8 cellular contexts compared by ENCODE assay signal in the genomic region with DNA sequence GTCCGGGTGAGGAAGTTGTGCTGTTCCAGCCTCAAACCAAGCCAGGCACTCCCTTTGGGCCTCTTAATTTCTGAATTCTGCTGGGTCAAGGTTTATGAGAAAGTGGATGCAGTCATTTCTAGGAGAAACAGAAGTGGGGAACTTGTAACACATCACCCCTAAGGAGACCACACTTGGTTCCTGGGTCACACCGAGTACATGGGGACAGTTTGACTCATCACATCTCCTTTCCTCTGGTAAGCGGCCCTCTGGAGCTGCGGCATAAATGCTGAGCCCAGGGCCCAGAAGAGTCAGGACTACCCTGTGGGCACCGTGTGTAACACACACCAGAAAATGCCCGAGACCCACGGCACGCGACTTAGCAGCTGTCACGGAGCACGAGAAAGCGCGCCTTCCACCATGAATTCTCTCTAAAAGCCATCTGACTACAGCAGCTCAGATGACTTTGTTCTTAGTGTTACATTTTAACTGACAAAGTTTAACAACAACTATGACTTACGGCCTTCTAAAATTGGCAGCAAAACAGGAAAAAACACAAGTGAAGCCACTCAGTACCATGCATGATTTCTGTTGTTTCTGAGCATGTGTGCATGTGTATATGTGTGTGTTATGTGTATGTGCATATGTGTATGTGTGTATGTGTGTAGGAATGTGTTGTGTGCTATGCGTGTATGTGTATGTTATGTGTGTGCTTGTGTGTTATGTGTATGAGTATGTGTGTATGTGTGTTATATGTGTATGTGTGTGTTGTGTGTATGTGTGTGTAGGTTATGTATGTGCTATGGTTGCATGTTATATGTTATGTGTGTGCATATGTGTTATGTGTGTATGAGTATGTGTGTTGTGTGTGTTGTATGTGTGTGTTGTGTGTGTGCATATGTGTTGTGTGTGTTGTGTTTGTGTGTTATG. TPM values are rescaled to one million over a fixed set of nuclear protein-coding genes. Genes with fewer than 3 reads are reported as not detected.
DNase-seq lines count a peak whose midpoint lies in the region; ATAC-seq, FAIRE-seq and TF ChIP-seq lines count a peak whose summit lies in the region.

No MANE protein-coding gene starts in this region.

- intact Hi-C loops in activated CD8-positive, alpha-beta T cell treated with anti-CD3 and anti-CD28 coated beads for 36 hours (cut with micrococcal nuclease): loop anchor here (5.0 to 10.0 kb wide), 4 partner anchors 61 to 581 kb away; partner anchors contain the start of gene IRF2BP2
- intact Hi-C loops in pancreas (cut with DNase I): loop anchor here in 2 of 3 donors (5.0 to 10.0 kb wide), 2 partner anchors 116 to 473 kb away; no protein-coding TSS in a partner anchor

- no peaks in the 10 kb centered on the region for H3K9me3 Mint-ChIP-seq in activated CD8-positive, alpha-beta T cell treated with anti-CD3 and anti-CD28 coated beads for 36 hours
- H3K9me3 Mint-ChIP-seq in CD8-positive, alpha-beta memory T cell: no peaks in the 10 kb centered on the region

- H3K27ac Mint-ChIP-seq in activated CD8-positive, alpha-beta T cell treated with anti-CD3 and anti-CD28 coated beads for 36 hours: no peak overlapping the region
- H3K27ac Mint-ChIP-seq in CD8-positive, alpha-beta memory T cell: peak overlapping the region in 3 of 8 donors; percentile 2 to 68 (median 7)

- no peak overlapping the region for H3K4me3 ChIP-seq in pancreas
- no peak overlapping the region for H3K4me3 ChIP-seq in CD8-positive, alpha-beta memory T cell (ENCODE audit: low read length)

- no peaks in the 10 kb centered on the region for H3K27me3 ChIP-seq in pancreas
- no peaks in the 10 kb centered on the region for H3K27me3 ChIP-seq in CD8-positive, alpha-beta memory T cell (ENCODE audit: insufficient read depth, low read length, poor library complexity, severe bottlenecking)

- 62 to 74% methylated on average over 15 of the region's 15 CpGs for WGBS in pancreas, 2 donors

- CTCF ChIA-PET in activated CD8-positive, alpha-beta T cell treated with anti-CD3 and anti-CD28 coated beads for 36 hours (lab: Charles Lee): no interaction called here
- CTCF ChIA-PET in CD8-positive, alpha-beta memory T cell (lab: Charles Lee): interaction anchor here (1.0 kb wide), 1 partner anchor 480 kb away, joined by 3 read pairs; no protein-coding TSS in a partner anchor

- no peak for TF ChIP-seq CTCF in activated CD8-positive, alpha-beta T cell treated with anti-CD3 and anti-CD28 coated beads for 36 hours (IDR thresholded peaks at IDR 0.05)
- TF ChIP-seq CTCF in pancreas (IDR thresholded peaks at IDR 0.05): no peak

- H3K36me3 ChIP-seq in pancreas: no peaks in the 10 kb centered on the region
- no peaks in the 10 kb centered on the region for H3K36me3 ChIP-seq in CD8-positive, alpha-beta memory T cell (ENCODE audit: insufficient read depth, low read length)

- POLR2A ChIA-PET in activated CD8-positive, alpha-beta T cell treated with anti-CD3 and anti-CD28 coated beads for 36 hours (lab: Charles Lee): interaction anchor here (0.8 to 1.9 kb wide), 5 partner anchors 63 to 467 kb away, joined by 3 to 9 read pairs (median 4); partner anchors contain the start of gene IRF2BP2
- POLR2A ChIA-PET in CD8-positive, alpha-beta memory T cell (lab: Charles Lee): interaction anchor here (0.6 kb wide), 1 partner anchor 62 kb away, joined by 3 read pairs; no protein-coding TSS in a partner anchor

- peaks cover 33% of the 10 kb centered on the region for H3K4me1 Mint-ChIP-seq in activated CD8-positive, alpha-beta T cell treated with anti-CD3 and anti-CD28 coated beads for 36 hours (ENCODE audit: low read depth)
- H3K4me1 Mint-ChIP-seq in CD8-positive, alpha-beta memory T cell: peaks cover 23 to 29% (median 28%) of the 10 kb centered on the region in 3 donors

- H3K4me1 ChIP-seq in pancreas: peaks cover 37 to 60% (median 59%) of the 10 kb centered on the region in 3 donors
- H3K4me1 ChIP-seq in CD8-positive, alpha-beta memory T cell (ENCODE audit: insufficient read depth, low read length): peaks cover 16% of the 10 kb centered on the region

- peak overlapping the region; percentile 26 to 95 (median 64) for H3K27ac ChIP-seq in pancreas
- no peak overlapping the region for H3K27ac ChIP-seq in CD8-positive, alpha-beta memory T cell (ENCODE audit: low read depth, low read length)

- H3K4me3 Mint-ChIP-seq in activated CD8-positive, alpha-beta T cell treated with anti-CD3 and anti-CD28 coated beads for 36 hours: peak overlapping the region; percentile 44
- H3K4me3 Mint-ChIP-seq in CD8-positive, alpha-beta memory T cell: no peak overlapping the region

- FAIRE-seq in pancreas (lab: Jason Lieb, UNC): no peak

- H3K27me3 Mint-ChIP-seq in activated CD8-positive, alpha-beta T cell treated with anti-CD3 and anti-CD28 coated beads for 36 hours: no peaks in the 10 kb centered on the region
- no peaks in the 10 kb centered on the region for H3K27me3 Mint-ChIP-seq in CD8-positive, alpha-beta memory T cell

- ATAC-seq in GM18858 (IDR thresholded peaks at IDR 0.05; ENCODE audit: unreplicated experiment) (peak; percentile 20), HG02759 (IDR thresholded peaks at IDR 0.05; ENCODE audit: unreplicated experiment) (peak; percentile 37), pancreas (no peak), HG03457 (IDR thresholded peaks at IDR 0.05; ENCODE audit: unreplicated experiment) (no peak)
- ATAC-seq in activated CD8-positive, alpha-beta T cell treated with anti-CD3 and anti-CD28 coated beads for 36 hours: peak; percentile 49

- H3K9me3 ChIP-seq in pancreas: no peaks in the 10 kb centered on the region
- no peaks in the 10 kb centered on the region for H3K9me3 ChIP-seq in CD8-positive, alpha-beta memory T cell (ENCODE audit: low read length)

- peak; percentile 80 for DNase-seq in activated CD8-positive, alpha-beta T cell treated with anti-CD3 and anti-CD28 coated beads for 36 hours
- DNase-seq in pancreas: no peak
- DNase-seq in CD8-positive, alpha-beta memory T cell: no peak
- no peak for DNase-seq in Kasumi-1 (lab: John Stamatoyannopoulos, UW)
- DNase-seq in AG08396 (ENCODE audit: low spot score): no peak

- H3K36me3 Mint-ChIP-seq in activated CD8-positive, alpha-beta T cell treated with anti-CD3 and anti-CD28 coated beads for 36 hours (ENCODE audit: low read depth): no peaks in the 10 kb centered on the region
- no peaks in the 10 kb centered on the region for H3K36me3 Mint-ChIP-seq in CD8-positive, alpha-beta memory T cell

RNA-seq across cellular contexts. Expression of gene TOMM20, which starts 50.8 kb away (rescaled TPM):
- 100 to 1,000 TPM; 155 to 159 TPM for total RNA-seq in activated CD8-positive, alpha-beta T cell treated with anti-CD3 and anti-CD28 coated beads for 36 hours
- 100 to 1,000 TPM in 2 of 6 donors, 10 to 100 TPM in 4; 53.8 to 106 (median 91.9) TPM for total RNA-seq in pancreas
- polyA plus RNA-seq in pancreas: 10 to 100 TPM; 37.7 to 52.9 TPM
- 100 to 1,000 TPM; 108 to 115 TPM for total RNA-seq in CD8-positive, alpha-beta memory T cell
- 59.8 TPM for polyA plus RNA-seq in CD8-positive, alpha-beta memory T cell

Comparison
In these comparisons a context has a peak if more than half of its experiments do, and no peak if none do; other contexts are left out.
1. ATAC-seq: peak in GM18858 (single experiment), HG02759 (single experiment) and activated CD8-positive, alpha-beta T cell treated with anti-CD3 and anti-CD28 coated beads for 36 hours (single experiment); none in pancreas (0 of 4) and HG03457 (single experiment).